Comparison of ENCODE assay signal across 10 cellular contexts in genomic region chr2:11697103-11697871, GRCh38. TPM values are rescaled to one million over a fixed set of nuclear protein-coding genes. Genes with fewer than 3 reads are reported as not detected.
A peak's percentile ranks its signal among the peaks of the same experiment; 100 is the strongest.
DNase-seq lines count a peak whose midpoint lies in the region; ATAC-seq, FAIRE-seq and TF ChIP-seq lines count a peak whose summit lies in the region.
"Had no signal": no experiment of that assay in that cellular context is flagged by ENCODE, and none has a peak within 500 bp of the region (broad histone marks: within the 10 kb centered on the region; RNA-seq: fewer than 3 reads in every experiment).

No MANE protein-coding gene starts in this region.

- intact Hi-C loops in K562 (cut with micrococcal nuclease), result no loop called here
- intact Hi-C loops in left colon (cut with DNase I, micrococcal nuclease), result no loop called here
- intact Hi-C loops in tibial artery (cut with DNase I; ENCODE audit: low total_unique reads), result loop anchor here (5.0 kb wide), 1 partner anchor 80 kb away; no protein-coding TSS in a partner anchor
- intact Hi-C loops in natural killer cell (cut with micrococcal nuclease), result no loop called here

- no peak for TF ChIP-seq CTCF in K562 (IDR thresholded peaks at IDR 0.05 in 2 of 3, conservative IDR thresholded peaks at IDR 0.05 in 1 of 3; ENCODE audit: insufficient read depth in 2 of 3, low read depth in 1 of 3, low read length in 3 of 3)
- TF ChIP-seq CTCF in tibial artery (IDR thresholded peaks at IDR 0.05), result no peak
- TF ChIP-seq CTCF in natural killer cell (IDR thresholded peaks at IDR 0.05), result no peak

- no peaks in the 10 kb centered on the region for H3K36me3 Mint-ChIP-seq in natural killer cell

- H3K9ac ChIP-seq in K562 (ENCODE audit: insufficient read depth in 1 of 2, low read depth in 2 of 2, low read length in 2 of 2), result peak overlapping the region in 1 of 2 experiments; percentile 61; a peak in 1 of 4 replicates

- 0 out of 5 replicates have a peak, but pooled peaks cover 0 to 6% of the 10 kb centered on the region in 2 experiments for H3K27me3 ChIP-seq in K562 (ENCODE audit: control insufficient read depth in 2 of 2, insufficient read depth in 2 of 2, low read length in 2 of 2)
- no peaks in the 10 kb centered on the region for H3K27me3 ChIP-seq in tibial artery

- CTCF ChIA-PET in K562 (lab: Yijun Ruan, JAX; ENCODE audit: low intra/inter-chr PET ratio), result no interaction called here

- no peaks in the 10 kb centered on the region for H3K9me3 ChIP-seq in K562 (replicated peaks; ENCODE audit: control insufficient read depth, insufficient read depth, low read depth, low read length)
- H3K9me3 ChIP-seq in tibial artery, result no peaks in the 10 kb centered on the region

- H3K27me3 Mint-ChIP-seq in natural killer cell (ENCODE audit: low read depth in 2 of 2), result no peaks in the 10 kb centered on the region

- H3K4me1 Mint-ChIP-seq in natural killer cell, result peaks cover 0 to 5% of the 10 kb centered on the region in 2 donors

- WGBS in K562 (ENCODE audit: insufficient coverage, low coverage, missing lambda C conversion rate), result 27% methylated on average over 14 of the region's 16 CpGs

- no peak overlapping the region for H3K4me3 Mint-ChIP-seq in natural killer cell

- H3K4me2 ChIP-seq in K562 (ENCODE audit: insufficient read depth, low read length), result no peak overlapping the region

- H3K9me1 ChIP-seq in K562 (ENCODE audit: control insufficient read depth, insufficient read depth, low read length), result no peaks in the 10 kb centered on the region

- no peak for FAIRE-seq in K562 (lab: Jason Lieb, UNC)
- FAIRE-seq: A204.1 had no signal

- TF ChIP-seq POLR2A in K562 (conservative IDR thresholded peaks at IDR 0.05), result no peak

- POLR2A ChIA-PET in K562 (lab: Yijun Ruan, JAX), result interaction anchor here (0.5 kb wide), 1 partner anchor 817 kb away, joined by 3 read pairs; no protein-coding TSS in a partner anchor

- H3K79me2 ChIP-seq in K562 (ENCODE audit: control insufficient read depth, insufficient read depth, low read length), result no peaks in the 10 kb centered on the region

- H3K9me3 Mint-ChIP-seq in natural killer cell, result no peaks in the 10 kb centered on the region

- H3K36me3 ChIP-seq in K562 (ENCODE audit: control insufficient read depth, insufficient read depth, low read length), result no peaks in the 10 kb centered on the region
- no peaks in the 10 kb centered on the region for H3K36me3 ChIP-seq in tibial artery

- in situ Hi-C loops in K562 (cut with MboI), result no loop called here

- H3K4me1 ChIP-seq in K562 (replicated peaks in 1 of 2; ENCODE audit: control insufficient read depth in 2 of 2, insufficient read depth in 2 of 2, low read length in 2 of 2), result peaks cover 0 to 14% of the 10 kb centered on the region in 2 experiments; a peak in 2 of 5 replicates
- peaks cover 0 to 31% (median 19%) of the 10 kb centered on the region in 4 donors for H3K4me1 ChIP-seq in tibial artery

- H3K27ac Mint-ChIP-seq in natural killer cell, result no peak overlapping the region

- no TSS peak for BruUV-seq in K562 (replicated peaks; lab: Mats Ljungman, UMichigan)

- no peak for TF ChIP-seq EP300 in K562 (IDR thresholded peaks at IDR 0.05; ENCODE audit: low read length)

- no peaks in the 10 kb centered on the region for H4K20me1 ChIP-seq in K562 (replicated peaks; ENCODE audit: control insufficient read depth, insufficient read depth, low read length)

- DNase-seq in NCI-H2029 (lab: John Stamatoyannopoulos, UW) (peak; percentile 9), NCI-H2029 treated with DMSO at 0.1 percent for 48 hours (lab: John Stamatoyannopoulos, UW) (no peak), K562 (ENCODE audit: extremely low read depth in 1 of 4, low spot score in 3 of 4) (no peak), left colon (peak; percentile 20 to 52), tibial artery (peak; percentile 51 to 83), OCI-M2 (lab: John Stamatoyannopoulos, UW; ENCODE audit: unreplicated experiment) (no peak), NCI-H1048 (lab: John Stamatoyannopoulos, UW) (no peak), natural killer cell (no peak)

- H3K27ac ChIP-seq in K562 (ENCODE audit: extremely low read depth, low read depth, low read length) (no peak overlapping the region), tibial artery (peak overlapping the region; percentile 32 to 55)

- H3K4me3 ChIP-seq in K562 (no peak overlapping the region), tibial artery (no peak overlapping the region)

- no peak for TF ChIP-seq RAD21 in K562 (CRISPR knock-in tag; conservative IDR thresholded peaks at IDR 0.05 in 1 of 2, IDR thresholded peaks at IDR 0.05 in 1 of 2)

- no peak for ATAC-seq in K562
- no peak for ATAC-seq in left colon
- ATAC-seq in natural killer cell, result no peak

- 0 out of 2 replicates have a peak overlapping the region, but pooled peaks have one; percentile 69 for H2AFZ ChIP-seq in K562 (ENCODE audit: low read depth, low read length)

TF ChIP-seq in K562, 482 proteins besides CTCF, POLR2A, EP300 and RAD21 (continues in another document):
- no peak for TF ChIP-seq NFIX (CRISPR knock-in tag; IDR thresholded peaks at IDR 0.05; ENCODE audit: low read depth)
- TF ChIP-seq GTF2F1 (IDR thresholded peaks at IDR 0.05; ENCODE audit: low read depth, low read length), result no peak
- no peak for TF ChIP-seq NCOA2 (IDR thresholded peaks at IDR 0.05; ENCODE audit: partially characterized antibody in 2 of 2)
- TF ChIP-seq ARID3A (IDR thresholded peaks at IDR 0.05; ENCODE audit: borderline replicate concordance, low read depth, low read length), result no peak
- no peak for TF ChIP-seq PTRF (tag; IDR thresholded peaks at IDR 0.05)
- no peak for TF ChIP-seq ZNF436 (CRISPR knock-in tag; IDR thresholded peaks at IDR 0.05)
- TF ChIP-seq ZFX (CRISPR knock-in tag; IDR thresholded peaks at IDR 0.05), result no peak
- no peak for TF ChIP-seq MCM5 (IDR thresholded peaks at IDR 0.05; ENCODE audit: low read depth)
- no peak for TF ChIP-seq SMARCE1 (IDR thresholded peaks at IDR 0.05)

RNA-seq across cellular contexts. Expression of gene NTSR2, which starts 27.3 kb away (rescaled TPM):
- total RNA-seq in K562 (2011; cell fraction: chromatin; rRNA removed; ENCODE audit: low replicate concordance), result not detected in 2 replicates
- not detected in 2 replicates for total RNA-seq in K562 (2011; cell fraction: nucleolus; rRNA removed)
- not detected in 2 replicates for total RNA-seq in K562 (2011; cell fraction: nucleoplasm; rRNA removed)
- not detected in 2 replicates for total RNA-seq in K562 (2014; rRNA removed)
- not detected in 2 replicates for total RNA-seq in K562 (2014; rRNA removed; fragmentation: Illumina TruSeq; extraction: Trizol)
- not detected in 2 replicates for total RNA-seq in K562 (2015; rRNA removed; fragmentation: Illumina TruSeq; extraction: Trizol)
- not detected in 2 replicates for total RNA-seq in K562 (2021)
- polyA plus RNA-seq in K562 (2011; rRNA removed), result not detected in 2 replicates
- not detected in 2 replicates for polyA plus RNA-seq in K562 (2011; cell fraction: cytosol; rRNA removed)
- not detected in 2 replicates for polyA plus RNA-seq in K562 (2011; cell fraction: nucleus; rRNA removed)
- not detected in 2 replicates for polyA plus RNA-seq in K562 (2012)
- not detected in 2 replicates for polyA plus RNA-seq in K562 (2014; fragmentation: Illumina TruSeq; extraction: Trizol)
- not detected for polyA plus RNA-seq in K562 (2014; fragmentation: Nextera tagmentation; extraction: Ambion mirVana)
- polyA plus RNA-seq in K562 (2014; rRNA removed), result not detected in 2 replicates
- polyA minus RNA-seq in K562 (2011; rRNA and poly(A)+ RNA removed), result not detected in 2 replicates
- polyA minus RNA-seq in K562 (2011; cell fraction: cytosol; rRNA and poly(A)+ RNA removed), result not detected in 2 replicates
- polyA minus RNA-seq in K562 (2011; cell fraction: nucleus; rRNA and poly(A)+ RNA removed), result not detected in 2 replicates
- total RNA-seq in left colon, result not detected
- total RNA-seq in natural killer cell, result not detected
- total RNA-seq: T-helper 2 cell treated with Interferon-gamma antibody and Interleukin-4, amounts not matched to agents 100 ng/mL and 5 ng/mL, for 36 hours had no signal

RNA-seq across cellular contexts. Expression of gene LPIN1, which starts 49.1 kb away (rescaled TPM):
- 261 and 278 TPM in 2 replicates for total RNA-seq in K562 (2011; cell fraction: chromatin; rRNA removed; ENCODE audit: low replicate concordance)
- 132 and 152 TPM in 2 replicates for total RNA-seq in K562 (2011; cell fraction: nucleolus; rRNA removed)
- total RNA-seq in K562 (2011; cell fraction: nucleoplasm; rRNA removed), result 219 and 247 TPM in 2 replicates
- total RNA-seq in K562 (2014; rRNA removed) (25.1 and 33.4 TPM in 2 replicates), K562 (2014; rRNA removed; fragmentation: Illumina TruSeq; extraction: Trizol) (27.8 and 32.6 TPM in 2 replicates), K562 (2015; rRNA removed; fragmentation: Illumina TruSeq; extraction: Trizol) (25.3 and 27.8 TPM in 2 replicates), K562 (2021) (37.6 and 39.9 TPM in 2 replicates), left colon (10 to 100 TPM; 24.4 to 34.9 TPM), natural killer cell (100 to 1,000 TPM in 2 of 3 donors, 10 to 100 TPM in 1; 95.0 to 122 (median 118) TPM)
- polyA plus RNA-seq in K562 (2011; rRNA removed) (84.0 and 96.3 TPM in 2 replicates), K562 (2014; fragmentation: Illumina TruSeq; extraction: Trizol) (30.1 and 32.5 TPM in 2 replicates), K562 (2014; fragmentation: Nextera tagmentation; extraction: Ambion mirVana) (10 to 100 TPM in 1 of 2 experiments, 1 to 10 TPM in 1; 9.2 to 12.7 TPM), K562 (2014; rRNA removed) (36.0 and 36.4 TPM in 2 replicates)
- 38.4 and 54.3 TPM in 2 replicates for polyA plus RNA-seq in K562 (2011; cell fraction: cytosol; rRNA removed)
- polyA plus RNA-seq in K562 (2011; cell fraction: nucleus; rRNA removed), result 117 and 127 TPM in 2 replicates
- polyA plus RNA-seq in K562 (2012), result 22.4 and 25.9 TPM in 2 replicates
- 66.6 and 83.7 TPM in 2 replicates for polyA minus RNA-seq in K562 (2011; rRNA and poly(A)+ RNA removed)
- polyA minus RNA-seq in K562 (2011; cell fraction: cytosol; rRNA and poly(A)+ RNA removed), result 35.4 and 38.8 TPM in 2 replicates
- polyA minus RNA-seq in K562 (2011; cell fraction: nucleus; rRNA and poly(A)+ RNA removed), result 79.0 and 128 TPM in 2 replicates

Comparison
In these comparisons a context has a peak if more than half of its experiments do, and no peak if none do; other contexts are left out.
1. DNase-seq: peak in NCI-H2029 (single experiment), left colon (2 of 2) and tibial artery (2 of 2); none in NCI-H2029 treated with DMSO at 0.1 percent for 48 hours (single experiment), K562 (0 of 4), OCI-M2 (single experiment), NCI-H1048 (single experiment) and natural killer cell (single experiment).